ENCODE assay signal across 12 cellular contexts in genomic region chr10:58807631-58808024, GRCh38.
DNase-seq lines count a peak whose midpoint lies in the region; ATAC-seq and TF ChIP-seq lines count a peak whose summit lies in the region.
"Had no signal": no experiment of that assay in that cellular context is flagged by ENCODE, and none has a peak within 500 bp of the region (broad histone marks: within the 10 kb centered on the region; RNA-seq: fewer than 3 reads in every experiment).

No MANE protein-coding gene starts in this region.

- BruUV-seq in A673 (replicated peaks; lab: Mats Ljungman, UMichigan): no TSS peak

- H3K27me3 Mint-ChIP-seq in activated T-cell treated with anti-CD3 and anti-CD28 coated beads, Interleukin-2, amount 50 U/mL, for 72 hours (ENCODE audit: low read depth): peaks cover under 1% of the 10 kb centered on the region
- H3K27me3 Mint-ChIP-seq: stimulated activated naive CD8-positive, alpha-beta T cell treated with anti-CD3 and anti-CD28 coated beads, Interleukin-15, amount 100 ng/mL, for 72 hours had no signal

- whole genome bisulfite sequencing in right lobe of liver (ENCODE audit: insufficient coverage, low coverage, low lambda C conversion rate, missing lambda C conversion rate): 11% methylated on average over 3 of the region's 4 CpGs

- POLR2A ChIA-PET in A673 (lab: Charles Lee; ENCODE audit: low non-redundant PET): no interaction called here

- ATAC-seq in esophagus mucosa (peak; percentile 48), right lobe of liver (peak; percentile 91 to 97 (median 94))
- no peak for ATAC-seq in activated T-cell treated with anti-CD3 and anti-CD28 coated beads, Interleukin-2, amount 50 U/mL, for 72 hours (replicated peaks in 1 of 2)
- ATAC-seq: effector memory CD8-positive, alpha-beta T cell; stimulated activated naive CD8-positive, alpha-beta T cell treated with anti-CD3 and anti-CD28 coated beads, Interleukin-15, amount 100 ng/mL, for 72 hours had no signal

- TF ChIP-seq CTCF in right lobe of liver (IDR thresholded peaks at IDR 0.05): peak in 1 of 4 donors; percentile 12
- TF ChIP-seq CTCF in A673 (conservative IDR thresholded peaks at IDR 0.05; ENCODE audit: low read depth, low read length): no peak

- H3K9me3 Mint-ChIP-seq in activated T-cell treated with anti-CD3 and anti-CD28 coated beads, Interleukin-2, amount 50 U/mL, for 72 hours: no peaks in the 10 kb centered on the region
- H3K9me3 Mint-ChIP-seq: stimulated activated naive CD8-positive, alpha-beta T cell treated with anti-CD3 and anti-CD28 coated beads, Interleukin-15, amount 100 ng/mL, for 72 hours had no signal

- H3K4me3 ChIP-seq in right lobe of liver (no peak overlapping the region), A673 (ENCODE audit: low read depth, low read length, poor library complexity, severe bottlenecking) (no peak overlapping the region)

- H3K4me1 ChIP-seq in right lobe of liver (peaks cover 0 to 37% (median 0%) of the 10 kb centered on the region in 4 donors), A673 (ENCODE audit: insufficient read depth, low read length, poor library complexity, severe bottlenecking) (no peaks in the 10 kb centered on the region)

- peak; percentile 82 for DNase-seq in AG20443 (ENCODE audit: low spot score)
- peak; percentile 56 for DNase-seq in LHCN-M2 (ENCODE audit: low read depth)
- peak in 1 of 3 donors; percentile 50 for DNase-seq in right lobe of liver
- no peak for DNase-seq in NCI-H2227 (lab: John Stamatoyannopoulos, UW; ENCODE audit: unreplicated experiment)
- DNase-seq in DMS114 treated with DMSO at 0.1 percent for 48 hours (lab: John Stamatoyannopoulos, UW; ENCODE audit: unreplicated experiment): no peak
- DNase-seq in A673 (ENCODE audit: low spot score): no peak
- no peak for DNase-seq in activated T-cell treated with anti-CD3 and anti-CD28 coated beads, Interleukin-2, amount 50 U/mL, for 72 hours
- DNase-seq: activated CD4-positive, CD25-positive, alpha-beta regulatory T cell; effector memory CD8-positive, alpha-beta T cell; stimulated activated naive CD8-positive, alpha-beta T cell treated with anti-CD3 and anti-CD28 coated beads, Interleukin-15, amount 100 ng/mL, for 72 hours had no signal

- TF ChIP-seq POLR2A in right lobe of liver (IDR thresholded peaks at IDR 0.05): no peak

- no peak overlapping the region for H3K4me3 Mint-ChIP-seq in activated T-cell treated with anti-CD3 and anti-CD28 coated beads, Interleukin-2, amount 50 U/mL, for 72 hours
- H3K4me3 Mint-ChIP-seq: effector memory CD8-positive, alpha-beta T cell; stimulated activated naive CD8-positive, alpha-beta T cell treated with anti-CD3 and anti-CD28 coated beads, Interleukin-15, amount 100 ng/mL, for 72 hours had no signal

- H3K27ac ChIP-seq in right lobe of liver: peak overlapping the region in 1 of 3 donors; percentile 29
- no peak overlapping the region for H3K27ac ChIP-seq in A673 (ENCODE audit: low read depth, low read length, poor library complexity, severe bottlenecking)
- H3K27ac ChIP-seq: C4-2B had no signal

- no peaks in the 10 kb centered on the region for H3K4me1 Mint-ChIP-seq in activated T-cell treated with anti-CD3 and anti-CD28 coated beads, Interleukin-2, amount 50 U/mL, for 72 hours (ENCODE audit: low read depth)
- H3K4me1 Mint-ChIP-seq: stimulated activated naive CD8-positive, alpha-beta T cell treated with anti-CD3 and anti-CD28 coated beads, Interleukin-15, amount 100 ng/mL, for 72 hours had no signal

- H3K27me3 ChIP-seq in right lobe of liver (no peaks in the 10 kb centered on the region), A673 (replicated peaks; ENCODE audit: insufficient read depth, low read depth, low read length, poor library complexity) (no peaks in the 10 kb centered on the region)

- CTCF ChIA-PET in A673 (lab: Charles Lee): no interaction called here

- no peaks in the 10 kb centered on the region for H3K36me3 Mint-ChIP-seq in activated T-cell treated with anti-CD3 and anti-CD28 coated beads, Interleukin-2, amount 50 U/mL, for 72 hours (ENCODE audit: insufficient read depth in 2 of 2)

- no peak overlapping the region for H3K27ac Mint-ChIP-seq in activated T-cell treated with anti-CD3 and anti-CD28 coated beads, Interleukin-2, amount 50 U/mL, for 72 hours
- H3K27ac Mint-ChIP-seq: effector memory CD8-positive, alpha-beta T cell; stimulated activated naive CD8-positive, alpha-beta T cell treated with anti-CD3 and anti-CD28 coated beads, Interleukin-15, amount 100 ng/mL, for 72 hours had no signal

- H3K9me3 ChIP-seq in right lobe of liver: no peaks in the 10 kb centered on the region
- no peaks in the 10 kb centered on the region for H3K9me3 ChIP-seq in A673 (ENCODE audit: low read depth, low read length, poor library complexity, severe bottlenecking)

- H3K36me3 ChIP-seq in right lobe of liver: no peaks in the 10 kb centered on the region
- H3K36me3 ChIP-seq in A673 (ENCODE audit: insufficient read depth, low read length, poor library complexity, severe bottlenecking): no peaks in the 10 kb centered on the region

- intact Hi-C loops in right lobe of liver (cut with DNase I): no loop called here
- intact Hi-C loops in A673 (cut with micrococcal nuclease; ENCODE audit: unreplicated experiment): no loop called here

Comparison
In these comparisons a context has a peak if more than half of its experiments do, and no peak if none do; other contexts are left out.
1. DNase-seq: peak in AG20443 (single experiment) and LHCN-M2 (single experiment); none in NCI-H2227 (single experiment), DMS114 treated with DMSO at 0.1 percent for 48 hours (single experiment), A673 (single experiment) and activated T-cell treated with anti-CD3 and anti-CD28 coated beads, Interleukin-2, amount 50 U/mL, for 72 hours (0 of 2).
2. ATAC-seq: peak in esophagus mucosa (single experiment) and right lobe of liver (4 of 4); none in activated T-cell treated with anti-CD3 and anti-CD28 coated beads, Interleukin-2, amount 50 U/mL, for 72 hours (0 of 2).